In the genomic region with DNA sequence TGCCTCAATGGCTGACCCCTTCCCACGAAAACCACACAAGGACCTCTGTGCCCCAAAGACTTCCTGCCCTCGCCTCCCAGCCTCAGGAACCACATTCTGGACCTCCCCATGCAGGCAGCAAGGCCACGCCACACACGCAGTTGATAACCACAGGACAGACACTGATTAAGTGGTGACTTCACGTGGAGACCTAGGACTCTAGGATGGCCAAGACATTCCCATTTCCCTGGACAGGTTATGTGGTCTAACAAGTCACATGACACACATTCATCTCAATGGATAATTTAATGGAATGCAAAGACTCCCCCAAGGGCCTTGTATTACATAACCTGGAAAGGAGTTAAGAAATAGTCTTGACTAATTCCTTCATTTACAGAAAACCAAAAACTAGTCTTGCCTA, we compare ENCODE assay signal across 12 cellular contexts.
DNase-seq lines count a peak whose midpoint lies in the region; ATAC-seq and TF ChIP-seq lines count a peak whose summit lies in the region.
"Had no signal": no experiment of that assay in that cellular context is flagged by ENCODE, and none has a peak within 500 bp of the region (broad histone marks: within the 10 kb centered on the region; RNA-seq: fewer than 3 reads in every experiment).

No MANE protein-coding gene starts in this region.

- H3K27me3 Mint-ChIP-seq in WTC11 (ENCODE audit: low read depth) = no peaks in the 10 kb centered on the region
- H3K27me3 Mint-ChIP-seq in stimulated activated naive CD8-positive, alpha-beta T cell treated with anti-CD3 and anti-CD28 coated beads, Interleukin-15, amount 100 ng/mL, for 72 hours = no peaks in the 10 kb centered on the region

- POLR2A ChIA-PET in WTC11 (lab: Charles Lee) = no interaction called here

- H3K9me3 Mint-ChIP-seq in activated naive CD4-positive, alpha-beta T cell treated with anti-CD3 and anti-CD28 coated beads, Interleukin-2, amount 50 U/mL, for 72 hours = no peaks in the 10 kb centered on the region
- H3K9me3 Mint-ChIP-seq in WTC11 = no peaks in the 10 kb centered on the region
- no peaks in the 10 kb centered on the region for H3K9me3 Mint-ChIP-seq in stimulated activated naive CD8-positive, alpha-beta T cell treated with anti-CD3 and anti-CD28 coated beads, Interleukin-15, amount 100 ng/mL, for 72 hours

- peaks cover 5 to 8% of the 10 kb centered on the region in 2 donors for H3K36me3 Mint-ChIP-seq in activated naive CD4-positive, alpha-beta T cell treated with anti-CD3 and anti-CD28 coated beads, Interleukin-2, amount 50 U/mL, for 72 hours
- H3K36me3 Mint-ChIP-seq in WTC11 = peaks cover 80% of the 10 kb centered on the region

- no peak for ATAC-seq in activated naive CD4-positive, alpha-beta T cell treated with anti-CD3 and anti-CD28 coated beads, Interleukin-2, amount 50 U/mL, for 72 hours
- no peak for ATAC-seq in WTC11
- ATAC-seq in stimulated activated naive CD8-positive, alpha-beta T cell treated with anti-CD3 and anti-CD28 coated beads, Interleukin-15, amount 100 ng/mL, for 72 hours = no peak
- ATAC-seq: lower lobe of right lung had no signal

- H3K4me3 ChIP-seq in fibroblast of villous mesenchyme (ENCODE audit: low read depth, low read length) = no peak overlapping the region
- H3K4me3 ChIP-seq: coronary artery, lower lobe of right lung, psoas muscle, tibial artery had no signal

- H3K27ac Mint-ChIP-seq in activated naive CD4-positive, alpha-beta T cell treated with anti-CD3 and anti-CD28 coated beads, Interleukin-2, amount 50 U/mL, for 72 hours = peak overlapping the region; percentile 4 to 95
- peak overlapping the region; percentile 68 for H3K27ac Mint-ChIP-seq in WTC11
- peak overlapping the region; percentile 61 to 87 for H3K27ac Mint-ChIP-seq in stimulated activated naive CD8-positive, alpha-beta T cell treated with anti-CD3 and anti-CD28 coated beads, Interleukin-15, amount 100 ng/mL, for 72 hours

- TF ChIP-seq CTCF in WTC11 (IDR thresholded peaks at IDR 0.05) (no peak), fibroblast of villous mesenchyme (IDR thresholded peaks at IDR 0.05; ENCODE audit: insufficient read depth, low read depth, low read length) (no peak)

- DNase-seq in activated naive CD4-positive, alpha-beta T cell treated with anti-CD3 and anti-CD28 coated beads, Interleukin-2, amount 50 U/mL, for 72 hours (ENCODE audit: low spot score in 2 of 2) = no peak
- DNase-seq in activated naive CD4-positive, alpha-beta T cell treated with Interleukin-2 at 50 U/mL for 16 hours = no peak
- DNase-seq in WTC11 (ENCODE audit: low spot score) (no peak), fibroblast of villous mesenchyme (ENCODE audit: low read depth) (peak; percentile 26), pons (ENCODE audit: low spot score) (no peak), NCI-H345 (lab: John Stamatoyannopoulos, UW) (no peak), NCI-H1417 treated with DMSO at 0.1 percent for 48 hours (lab: John Stamatoyannopoulos, UW) (no peak)
- DNase-seq in stimulated activated naive CD8-positive, alpha-beta T cell treated with anti-CD3 and anti-CD28 coated beads, Interleukin-15, amount 100 ng/mL, for 72 hours = no peak
- DNase-seq: lower lobe of right lung, psoas muscle, tibial artery had no signal

- H3K4me1 Mint-ChIP-seq in WTC11 = no peaks in the 10 kb centered on the region
- H3K4me1 Mint-ChIP-seq in stimulated activated naive CD8-positive, alpha-beta T cell treated with anti-CD3 and anti-CD28 coated beads, Interleukin-15, amount 100 ng/mL, for 72 hours = peaks cover 36% of the 10 kb centered on the region

- CTCF ChIA-PET in WTC11 (lab: Charles Lee) = no interaction called here

- no peak overlapping the region for H3K4me3 Mint-ChIP-seq in WTC11
- H3K4me3 Mint-ChIP-seq in stimulated activated naive CD8-positive, alpha-beta T cell treated with anti-CD3 and anti-CD28 coated beads, Interleukin-15, amount 100 ng/mL, for 72 hours = no peak overlapping the region

TF ChIP-seq in WTC11, 78 proteins besides CTCF, POLR2A, EP300 and RAD21:
- TF ChIP-seq, protein P1, sequence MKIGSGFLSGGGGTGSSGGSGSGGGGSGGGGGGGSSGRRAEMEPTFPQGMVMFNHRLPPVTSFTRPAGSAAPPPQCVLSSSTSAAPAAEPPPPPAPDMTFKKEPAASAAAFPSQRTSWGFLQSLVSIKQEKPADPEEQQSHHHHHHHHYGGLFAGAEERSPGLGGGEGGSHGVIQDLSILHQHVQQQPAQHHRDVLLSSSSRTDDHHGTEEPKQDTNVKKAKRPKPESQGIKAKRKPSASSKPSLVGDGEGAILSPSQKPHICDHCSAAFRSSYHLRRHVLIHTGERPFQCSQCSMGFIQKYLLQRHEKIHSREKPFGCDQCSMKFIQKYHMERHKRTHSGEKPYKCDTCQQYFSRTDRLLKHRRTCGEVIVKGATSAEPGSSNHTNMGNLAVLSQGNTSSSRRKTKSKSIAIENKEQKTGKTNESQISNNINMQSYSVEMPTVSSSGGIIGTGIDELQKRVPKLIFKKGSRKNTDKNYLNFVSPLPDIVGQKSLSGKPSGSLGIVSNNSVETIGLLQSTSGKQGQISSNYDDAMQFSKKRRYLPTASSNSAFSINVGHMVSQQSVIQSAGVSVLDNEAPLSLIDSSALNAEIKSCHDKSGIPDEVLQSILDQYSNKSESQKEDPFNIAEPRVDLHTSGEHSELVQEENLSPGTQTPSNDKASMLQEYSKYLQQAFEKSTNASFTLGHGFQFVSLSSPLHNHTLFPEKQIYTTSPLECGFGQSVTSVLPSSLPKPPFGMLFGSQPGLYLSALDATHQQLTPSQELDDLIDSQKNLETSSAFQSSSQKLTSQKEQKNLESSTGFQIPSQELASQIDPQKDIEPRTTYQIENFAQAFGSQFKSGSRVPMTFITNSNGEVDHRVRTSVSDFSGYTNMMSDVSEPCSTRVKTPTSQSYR (CRISPR knock-in tag; IDR thresholded peaks at IDR 0.05) = no peak
- TF ChIP-seq RELA (CRISPR knock-in tag; IDR thresholded peaks at IDR 0.05; ENCODE audit: borderline replicate concordance) (no peak), NFE2L1 (CRISPR knock-in tag; IDR thresholded peaks at IDR 0.05) (no peak), CREB1 (CRISPR knock-in tag; IDR thresholded peaks at IDR 0.05) (no peak), MXD4 (CRISPR knock-in tag; IDR thresholded peaks at IDR 0.05; ENCODE audit: borderline replicate concordance) (no peak), ZNF423 (CRISPR knock-in tag; IDR thresholded peaks at IDR 0.05) (no peak)
- TF ChIP-seq, protein P2, sequence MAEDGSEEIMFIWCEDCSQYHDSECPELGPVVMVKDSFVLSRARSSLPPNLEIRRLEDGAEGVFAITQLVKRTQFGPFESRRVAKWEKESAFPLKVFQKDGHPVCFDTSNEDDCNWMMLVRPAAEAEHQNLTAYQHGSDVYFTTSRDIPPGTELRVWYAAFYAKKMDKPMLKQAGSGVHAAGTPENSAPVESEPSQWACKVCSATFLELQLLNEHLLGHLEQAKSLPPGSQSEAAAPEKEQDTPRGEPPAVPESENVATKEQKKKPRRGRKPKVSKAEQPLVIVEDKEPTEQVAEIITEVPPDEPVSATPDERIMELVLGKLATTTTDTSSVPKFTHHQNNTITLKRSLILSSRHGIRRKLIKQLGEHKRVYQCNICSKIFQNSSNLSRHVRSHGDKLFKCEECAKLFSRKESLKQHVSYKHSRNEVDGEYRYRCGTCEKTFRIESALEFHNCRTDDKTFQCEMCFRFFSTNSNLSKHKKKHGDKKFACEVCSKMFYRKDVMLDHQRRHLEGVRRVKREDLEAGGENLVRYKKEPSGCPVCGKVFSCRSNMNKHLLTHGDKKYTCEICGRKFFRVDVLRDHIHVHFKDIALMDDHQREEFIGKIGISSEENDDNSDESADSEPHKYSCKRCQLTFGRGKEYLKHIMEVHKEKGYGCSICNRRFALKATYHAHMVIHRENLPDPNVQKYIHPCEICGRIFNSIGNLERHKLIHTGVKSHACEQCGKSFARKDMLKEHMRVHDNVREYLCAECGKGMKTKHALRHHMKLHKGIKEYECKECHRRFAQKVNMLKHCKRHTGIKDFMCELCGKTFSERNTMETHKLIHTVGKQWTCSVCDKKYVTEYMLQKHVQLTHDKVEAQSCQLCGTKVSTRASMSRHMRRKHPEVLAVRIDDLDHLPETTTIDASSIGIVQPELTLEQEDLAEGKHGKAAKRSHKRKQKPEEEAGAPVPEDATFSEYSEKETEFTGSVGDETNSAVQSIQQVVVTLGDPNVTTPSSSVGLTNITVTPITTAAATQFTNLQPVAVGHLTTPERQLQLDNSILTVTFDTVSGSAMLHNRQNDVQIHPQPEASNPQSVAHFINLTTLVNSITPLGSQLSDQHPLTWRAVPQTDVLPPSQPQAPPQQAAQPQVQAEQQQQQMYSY (CRISPR knock-in tag; IDR thresholded peaks at IDR 0.05) = no peak
- TF ChIP-seq, protein P3, sequence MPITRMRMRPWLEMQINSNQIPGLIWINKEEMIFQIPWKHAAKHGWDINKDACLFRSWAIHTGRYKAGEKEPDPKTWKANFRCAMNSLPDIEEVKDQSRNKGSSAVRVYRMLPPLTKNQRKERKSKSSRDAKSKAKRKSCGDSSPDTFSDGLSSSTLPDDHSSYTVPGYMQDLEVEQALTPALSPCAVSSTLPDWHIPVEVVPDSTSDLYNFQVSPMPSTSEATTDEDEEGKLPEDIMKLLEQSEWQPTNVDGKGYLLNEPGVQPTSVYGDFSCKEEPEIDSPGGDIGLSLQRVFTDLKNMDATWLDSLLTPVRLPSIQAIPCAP (CRISPR knock-in tag; IDR thresholded peaks at IDR 0.05) = no peak
- TF ChIP-seq, protein P4, sequence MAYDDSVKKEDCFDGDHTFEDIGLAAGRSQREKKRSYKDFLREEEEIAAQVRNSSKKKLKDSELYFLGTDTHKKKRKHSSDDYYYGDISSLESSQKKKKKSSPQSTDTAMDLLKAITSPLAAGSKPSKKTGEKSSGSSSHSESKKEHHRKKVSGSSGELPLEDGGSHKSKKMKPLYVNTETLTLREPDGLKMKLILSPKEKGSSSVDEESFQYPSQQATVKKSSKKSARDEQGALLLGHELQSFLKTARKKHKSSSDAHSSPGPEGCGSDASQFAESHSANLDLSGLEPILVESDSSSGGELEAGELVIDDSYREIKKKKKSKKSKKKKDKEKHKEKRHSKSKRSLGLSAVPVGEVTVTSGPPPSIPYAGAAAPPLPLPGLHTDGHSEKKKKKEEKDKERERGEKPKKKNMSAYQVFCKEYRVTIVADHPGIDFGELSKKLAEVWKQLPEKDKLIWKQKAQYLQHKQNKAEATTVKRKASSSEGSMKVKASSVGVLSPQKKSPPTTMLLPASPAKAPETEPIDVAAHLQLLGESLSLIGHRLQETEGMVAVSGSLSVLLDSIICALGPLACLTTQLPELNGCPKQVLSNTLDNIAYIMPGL (CRISPR knock-in tag; IDR thresholded peaks at IDR 0.05) = no peak
